Comparison of ENCODE assay signal across 12 cellular contexts in the genomic region with DNA sequence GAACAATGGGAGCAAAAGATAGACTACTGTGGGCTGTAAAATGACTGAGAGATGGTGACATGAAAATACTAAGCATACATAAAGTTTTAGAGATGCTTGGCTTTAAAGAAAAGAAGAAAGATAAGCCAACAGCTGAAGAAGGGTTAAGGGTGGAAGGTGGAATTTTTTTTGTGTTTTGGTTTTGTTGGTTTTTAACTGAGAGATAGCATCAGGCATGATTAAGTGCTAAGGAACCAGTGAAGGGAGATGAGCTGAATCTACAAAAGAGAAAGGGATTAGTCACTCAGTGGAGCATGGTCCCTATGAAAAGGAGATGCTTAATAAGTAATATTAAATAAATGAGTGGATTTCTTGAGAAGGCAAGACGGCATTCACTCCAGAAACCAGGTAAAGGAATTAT.
"Had no signal": no experiment of that assay in that cellular context is flagged by ENCODE, and none has a peak within 500 bp of the region (broad histone marks: within the 10 kb centered on the region; RNA-seq: fewer than 3 reads in every experiment).

No MANE protein-coding gene starts in this region.

- DNase-seq: activated CD4-positive, alpha-beta T cell treated with anti-CD3 and anti-CD28 coated beads, Interleukin-2, amount 10 ng/mL, durations not matched to agents 7 days and 5 days; activated CD4-positive, CD25-positive, alpha-beta regulatory T cell; activated CD8-positive, alpha-beta memory T cell treated with anti-CD3 and anti-CD28 coated beads, Interleukin-2, amount 50 U/mL, for 48 hours; activated naive CD4-positive, alpha-beta T cell; activated naive CD8-positive, alpha-beta T cell treated with anti-CD3 and anti-CD28 coated beads, Interleukin-2, amount 50 U/mL, for 24 hours; activated T-cell treated with anti-CD3 and anti-CD28 coated beads, Interleukin-2, amount 50 U/mL, for 72 hours; hypothalamus; mesendoderm; nucleus accumbens; posterior cingulate gyrus; retina; stimulated activated CD4-positive, alpha-beta T cell treated with anti-CD3 and anti-CD28 coated beads, Interleukin-2, amount 100 ng/mL, for 48 hours had no signal
